Comparison of ENCODE assay signal across 19 cellular contexts in the genomic region with DNA sequence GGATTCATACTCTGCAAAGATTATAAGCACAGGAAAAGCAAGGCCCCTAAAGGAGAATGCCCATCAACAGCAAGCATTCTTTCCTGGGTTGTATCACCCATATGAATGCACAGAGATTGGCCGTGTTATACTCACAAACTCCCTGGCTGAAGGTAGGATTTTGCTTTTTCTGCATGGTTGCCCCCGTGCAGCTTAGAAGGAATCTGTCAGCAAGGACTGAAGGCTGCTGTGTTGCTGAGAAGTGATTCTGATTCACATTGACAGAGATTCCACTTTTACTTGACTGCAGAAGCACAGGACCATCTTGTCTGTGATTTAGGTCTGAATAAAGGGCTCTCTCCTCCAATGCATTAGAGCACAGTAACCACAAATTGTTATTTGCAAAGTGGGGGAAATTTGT.
"Had no signal": no experiment of that assay in that cellular context is flagged by ENCODE, and none has a peak within 500 bp of the region (broad histone marks: within the 10 kb centered on the region; RNA-seq: fewer than 3 reads in every experiment).

No MANE protein-coding gene starts in this region.

- H3K4me3 ChIP-seq: coronary artery, esophagus muscularis mucosa, mucosa of descending colon, right lobe of liver, smooth muscle cell had no signal

- DNase-seq: activated CD4-positive, alpha-beta memory T cell treated with anti-CD3 and anti-CD28 coated beads for 36 hours; activated CD4-positive, alpha-beta T cell treated with anti-CD3 and anti-CD28 coated beads for 36 hours; activated CD8-positive, alpha-beta memory T cell treated with anti-CD3 and anti-CD28 coated beads, Interleukin-2, amount 10 ng/mL, durations not matched to agents 7 days and 5 days; activated naive CD4-positive, alpha-beta T cell treated with anti-CD3 and anti-CD28 coated beads, Interleukin-2, amount 10 ng/mL, durations not matched to agents 7 days and 5 days; activated T-cell treated with anti-CD3 and anti-CD28 coated beads, Interleukin-2, amount 50 U/mL, for 1 hour; effector CD4-positive, alpha-beta T cell; left cardiac atrium; mammary epithelial cell; mucosa of descending colon; naive thymus-derived CD8-positive, alpha-beta T cell; right lobe of liver; stimulated activated CD4-positive, alpha-beta T cell treated with anti-CD3 and anti-CD28 coated beads, Interleukin-4, amount 100 ng/mL, for 4 hours; stimulated activated naive CD8-positive, alpha-beta T cell treated with anti-CD3 and anti-CD28 coated beads, Interleukin-15, Interleukin-2, amounts not matched to agents 100 U/mL and 50 U/mL, for 24 hours; T-helper 1 cell; trophoblast cell had no signal

- H3K27ac ChIP-seq: coronary artery, esophagus muscularis mucosa, right lobe of liver had no signal

- H3K27me3 ChIP-seq: esophagus muscularis mucosa, right lobe of liver had no signal

- H3K4me2 ChIP-seq: smooth muscle cell had no signal

- H3K4me1 ChIP-seq: esophagus muscularis mucosa, right lobe of liver had no signal

- ATAC-seq: activated CD4-positive, alpha-beta T cell treated with anti-CD3 and anti-CD28 coated beads for 36 hours; activated CD8-positive, alpha-beta memory T cell treated with anti-CD3 and anti-CD28 coated beads, Interleukin-2, amount 10 ng/mL, durations not matched to agents 7 days and 5 days; left cardiac atrium; mucosa of descending colon; naive thymus-derived CD8-positive, alpha-beta T cell; right lobe of liver; SK-N-SH treated with all-trans-retinoic acid at 6 μM for 48 hours; stimulated activated naive CD8-positive, alpha-beta T cell treated with anti-CD3 and anti-CD28 coated beads, Interleukin-15, Interleukin-2, amounts not matched to agents 100 U/mL and 50 U/mL, for 24 hours had no signal

- H3K9me3 ChIP-seq: mucosa of descending colon, right lobe of liver had no signal

- H3K36me3 ChIP-seq: esophagus muscularis mucosa, right lobe of liver had no signal
